23 cellular contexts compared by ENCODE assay signal in genomic region chr3:110865934-110866333, GRCh38.
"Had no signal": no experiment of that assay in that cellular context is flagged by ENCODE, and none has a peak within 500 bp of the region (broad histone marks: within the 10 kb centered on the region; RNA-seq: fewer than 3 reads in every experiment).

No MANE protein-coding gene starts in this region.

- H3K36me3 Mint-ChIP-seq: immature natural killer cell, mesothelial cell of epicardium, naive B cell had no signal

- H2AFZ ChIP-seq: hepatocyte had no signal

- H3K27ac ChIP-seq: coronary artery, dorsolateral prefrontal cortex, esophagus muscularis mucosa, foreskin keratinocyte, gastroesophageal sphincter, heart left ventricle, hepatocyte, left lung, lower lobe of right lung had no signal

- H3K36me3 ChIP-seq: esophagus muscularis mucosa, gastroesophageal sphincter, heart left ventricle, left lung, lower lobe of right lung had no signal

- ATAC-seq: effector memory CD8-positive, alpha-beta T cell; foreskin keratinocyte; gastroesophageal sphincter; heart left ventricle; left colon; left lung; left ventricle myocardium superior; lower lobe of right lung; mucosa of descending colon had no signal

- H3K4me3 Mint-ChIP-seq: effector memory CD8-positive, alpha-beta T cell; immature natural killer cell; mesothelial cell of epicardium; naive B cell had no signal

- H3K4me3 ChIP-seq: coronary artery, dorsolateral prefrontal cortex, esophagus muscularis mucosa, gastroesophageal sphincter, heart left ventricle, hepatocyte, left lung, lower lobe of right lung, mucosa of descending colon had no signal

- DNase-seq: dermis blood vessel endothelial cell; dorsolateral prefrontal cortex; effector CD8-positive, alpha-beta T cell; effector memory CD8-positive, alpha-beta T cell; foreskin keratinocyte; heart left ventricle; hypothalamus; immature natural killer cell; islet precursor cell; kidney; kidney glomerular epithelial cell; left colon; left lung; left ventricle myocardium superior; lower lobe of right lung; mesenchymal stem cell; mucosa of descending colon; naive B cell had no signal

- H3K27me3 ChIP-seq: dorsolateral prefrontal cortex, esophagus muscularis mucosa, foreskin keratinocyte, gastroesophageal sphincter, heart left ventricle, hepatocyte, left lung had no signal

- H3K9me3 ChIP-seq: esophagus muscularis mucosa, gastroesophageal sphincter, left lung, lower lobe of right lung, mucosa of descending colon had no signal

- H3K4me1 Mint-ChIP-seq: immature natural killer cell, mesothelial cell of epicardium, naive B cell had no signal

- H3K4me1 ChIP-seq: esophagus muscularis mucosa, foreskin keratinocyte, gastroesophageal sphincter, heart left ventricle, left lung, lower lobe of right lung had no signal

- H3K4me2 ChIP-seq: hepatocyte had no signal

- H3K79me2 ChIP-seq: hepatocyte had no signal

- H3K27me3 Mint-ChIP-seq: effector memory CD8-positive, alpha-beta T cell; naive B cell had no signal

- H3K9me3 Mint-ChIP-seq: effector memory CD8-positive, alpha-beta T cell; immature natural killer cell; mesothelial cell of epicardium had no signal

- H3K27ac Mint-ChIP-seq: effector memory CD8-positive, alpha-beta T cell; immature natural killer cell; mesothelial cell of epicardium; naive B cell had no signal
